Comparison of ENCODE assay signal across 14 cellular contexts in the genomic region with DNA sequence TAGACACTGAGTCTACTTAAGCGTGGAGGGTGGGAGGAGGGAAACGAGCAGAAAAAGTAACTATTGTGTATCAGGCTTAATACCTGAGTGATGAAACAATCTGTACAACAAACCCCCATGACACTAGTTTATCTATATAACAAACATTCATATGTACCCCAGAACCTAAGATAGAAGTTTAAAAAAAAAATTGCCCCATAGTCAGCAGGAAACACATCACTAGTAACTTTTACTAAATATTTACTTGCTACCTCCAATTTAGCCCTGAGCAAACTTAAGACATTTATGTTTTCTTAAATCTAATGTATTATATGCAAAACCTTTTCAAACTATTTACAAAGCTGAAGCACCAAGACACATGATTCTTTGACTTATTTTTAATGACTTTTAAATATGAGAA.
"Had no signal": no experiment of that assay in that cellular context is flagged by ENCODE, and none has a peak within 500 bp of the region (broad histone marks: within the 10 kb centered on the region; RNA-seq: fewer than 3 reads in every experiment).

No MANE protein-coding gene starts in this region.

- H3K27me3 ChIP-seq: brain microvascular endothelial cell, colonic mucosa, thyroid gland, uterus had no signal

- ATAC-seq: activated T-helper 17 cell treated with anti-CD3 and anti-CD28 coated beads, Interleukin-2, amount 50 U/mL, for 72 hours; esophagus mucosa; natural killer cell had no signal

- FAIRE-seq: TTC549 had no signal

- DNase-seq: activated B cell treated with CpG ODN at 0.5 μM for 24 hours; activated CD4-positive, alpha-beta memory T cell treated with anti-CD3 and anti-CD28 coated beads for 36 hours; activated CD4-positive, alpha-beta T cell treated with anti-CD3 and anti-CD28 coated beads for 4 hours; activated naive CD4-positive, alpha-beta T cell treated with Interleukin-2 at 50 U/mL for 16 hours; brain microvascular endothelial cell; colonic mucosa; natural killer cell; nucleus accumbens; stimulated activated naive CD4-positive, alpha-beta T cell; thyroid gland; uterus had no signal

- H3K4me3 ChIP-seq: colonic mucosa, thyroid gland, uterus had no signal

- H3K27ac ChIP-seq: brain microvascular endothelial cell, colonic mucosa, thyroid gland had no signal

- H3K9me3 ChIP-seq: colonic mucosa, thyroid gland, uterus had no signal

- H3K36me3 ChIP-seq: brain microvascular endothelial cell, colonic mucosa, thyroid gland, uterus had no signal
